1 cellular context compared by ENCODE assay signal in the genomic region with DNA sequence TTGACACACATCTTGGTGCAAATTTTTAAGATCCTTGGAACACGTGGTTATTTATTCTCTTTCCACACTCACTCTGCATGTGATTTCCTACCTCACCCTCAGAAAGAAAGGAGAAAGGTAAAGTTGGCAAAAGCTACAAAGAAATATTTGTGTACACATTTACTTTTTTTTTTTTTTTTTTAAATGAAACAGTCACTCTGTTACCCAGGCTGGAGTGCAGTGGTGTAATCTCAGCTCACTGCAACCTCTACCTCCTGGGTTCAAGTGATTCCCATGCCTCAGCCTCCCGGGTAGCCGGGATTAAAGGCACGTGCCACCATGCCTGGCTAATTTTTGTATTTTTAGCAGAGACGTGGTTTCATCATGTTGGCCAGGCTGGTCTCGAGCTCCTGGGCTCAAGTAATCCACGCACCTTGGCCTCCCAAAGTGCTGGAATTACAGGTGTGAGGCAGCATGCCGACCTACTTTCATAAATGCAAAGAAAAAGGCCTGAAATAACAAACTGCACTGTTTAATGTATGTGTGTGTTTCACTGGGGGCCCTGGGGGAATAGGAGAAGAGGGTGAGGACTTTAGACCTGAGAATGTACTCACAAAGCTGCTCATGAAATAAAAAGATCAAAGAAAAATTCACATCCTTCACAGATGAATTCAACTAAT.
TF ChIP-seq lines count a peak whose summit lies in the region.

No MANE protein-coding gene starts in this region.

TF ChIP-seq in HepG2, 621 proteins besides CTCF, POLR2A, EP300 and RAD21 (continued from another document and continues in another):
- TF ChIP-seq, protein P1, sequence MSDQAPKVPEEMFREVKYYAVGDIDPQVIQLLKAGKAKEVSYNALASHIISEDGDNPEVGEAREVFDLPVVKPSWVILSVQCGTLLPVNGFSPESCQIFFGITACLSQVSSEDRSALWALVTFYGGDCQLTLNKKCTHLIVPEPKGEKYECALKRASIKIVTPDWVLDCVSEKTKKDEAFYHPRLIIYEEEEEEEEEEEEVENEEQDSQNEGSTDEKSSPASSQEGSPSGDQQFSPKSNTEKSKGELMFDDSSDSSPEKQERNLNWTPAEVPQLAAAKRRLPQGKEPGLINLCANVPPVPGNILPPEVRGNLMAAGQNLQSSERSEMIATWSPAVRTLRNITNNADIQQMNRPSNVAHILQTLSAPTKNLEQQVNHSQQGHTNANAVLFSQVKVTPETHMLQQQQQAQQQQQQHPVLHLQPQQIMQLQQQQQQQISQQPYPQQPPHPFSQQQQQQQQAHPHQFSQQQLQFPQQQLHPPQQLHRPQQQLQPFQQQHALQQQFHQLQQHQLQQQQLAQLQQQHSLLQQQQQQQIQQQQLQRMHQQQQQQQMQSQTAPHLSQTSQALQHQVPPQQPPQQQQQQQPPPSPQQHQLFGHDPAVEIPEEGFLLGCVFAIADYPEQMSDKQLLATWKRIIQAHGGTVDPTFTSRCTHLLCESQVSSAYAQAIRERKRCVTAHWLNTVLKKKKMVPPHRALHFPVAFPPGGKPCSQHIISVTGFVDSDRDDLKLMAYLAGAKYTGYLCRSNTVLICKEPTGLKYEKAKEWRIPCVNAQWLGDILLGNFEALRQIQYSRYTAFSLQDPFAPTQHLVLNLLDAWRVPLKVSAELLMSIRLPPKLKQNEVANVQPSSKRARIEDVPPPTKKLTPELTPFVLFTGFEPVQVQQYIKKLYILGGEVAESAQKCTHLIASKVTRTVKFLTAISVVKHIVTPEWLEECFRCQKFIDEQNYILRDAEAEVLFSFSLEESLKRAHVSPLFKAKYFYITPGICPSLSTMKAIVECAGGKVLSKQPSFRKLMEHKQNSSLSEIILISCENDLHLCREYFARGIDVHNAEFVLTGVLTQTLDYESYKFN (CRISPR knock-in tag; conservative IDR thresholded peaks at IDR 0.05), result peak; percentile 95
- TF ChIP-seq CC2D1A (CRISPR knock-in tag; IDR thresholded peaks at IDR 0.05) (no peak), ZNF333 (CRISPR knock-in tag; IDR thresholded peaks at IDR 0.05; ENCODE audit: borderline replicate concordance) (no peak), SMAD9 (CRISPR knock-in tag; IDR thresholded peaks at IDR 0.05) (no peak), KLF6 (CRISPR knock-in tag; IDR thresholded peaks at IDR 0.05) (no peak), ZBTB8A (CRISPR knock-in tag; IDR thresholded peaks at IDR 0.05; ENCODE audit: borderline replicate concordance, low read depth) (no peak), RFXAP (CRISPR knock-in tag; IDR thresholded peaks at IDR 0.05; ENCODE audit: borderline replicate concordance) (no peak), SRSF9 (IDR thresholded peaks at IDR 0.05; ENCODE audit: borderline replicate concordance, insufficient read depth, low read depth, low read length, poor library complexity, severe bottlenecking) (no peak), POLR2AphosphoS2 (IDR thresholded peaks at IDR 0.05; ENCODE audit: low read depth, low read length) (no peak), ARHGAP35 (CRISPR knock-in tag; IDR thresholded peaks at IDR 0.05; ENCODE audit: borderline replicate concordance) (no peak), MIER2 (CRISPR knock-in tag; IDR thresholded peaks at IDR 0.05) (no peak), HES4 (CRISPR knock-in tag; IDR thresholded peaks at IDR 0.05; ENCODE audit: borderline replicate concordance) (no peak), GFI1 (CRISPR knock-in tag; IDR thresholded peaks at IDR 0.05; ENCODE audit: borderline replicate concordance) (peak; percentile 45; the same call in 1 of the 2 replicates), CEBPB (IDR thresholded peaks at IDR 0.05; ENCODE audit: borderline replicate concordance, low read depth, low read length) (no peak), NONO (IDR thresholded peaks at IDR 0.05) (no peak), NONO (CRISPR knock-in tag; conservative IDR thresholded peaks at IDR 0.05) (no peak), ISL2 (CRISPR knock-in tag; IDR thresholded peaks at IDR 0.05) (peak; percentile 63; the same call in 1 of the 2 replicates), ZNF709 (CRISPR knock-in tag; IDR thresholded peaks at IDR 0.05) (no peak), IRX3 (CRISPR knock-in tag; IDR thresholded peaks at IDR 0.05; ENCODE audit: borderline replicate concordance, low read depth) (no peak), PHF8 (CRISPR knock-in tag; IDR thresholded peaks at IDR 0.05) (no peak), ZBTB3 (CRISPR knock-in tag; IDR thresholded peaks at IDR 0.05; ENCODE audit: borderline replicate concordance, low read depth) (no peak), PRPF4 (IDR thresholded peaks at IDR 0.05; ENCODE audit: low read depth, low read length, poor library complexity, severe bottlenecking) (no peak), TBX2 (CRISPR knock-in tag; IDR thresholded peaks at IDR 0.05; ENCODE audit: borderline replicate concordance) (peak; percentile 90), SNAI1 (CRISPR knock-in tag; IDR thresholded peaks at IDR 0.05; ENCODE audit: borderline replicate concordance) (no peak), PITX1 (CRISPR knock-in tag; IDR thresholded peaks at IDR 0.05) (peak; percentile 83), ZNF646 (CRISPR knock-in tag; IDR thresholded peaks at IDR 0.05) (no peak; the same call in 1 of the 2 replicates), HNRNPK (IDR thresholded peaks at IDR 0.05; ENCODE audit: low read depth, low read length, poor library complexity, severe bottlenecking) (no peak), ZNF34 (CRISPR knock-in tag; IDR thresholded peaks at IDR 0.05; ENCODE audit: borderline replicate concordance) (no peak), BCL3 (CRISPR knock-in tag; IDR thresholded peaks at IDR 0.05) (no peak), ZNF136 (CRISPR knock-in tag; IDR thresholded peaks at IDR 0.05; ENCODE audit: low read depth) (no peak), ZFX (CRISPR knock-in tag; IDR thresholded peaks at IDR 0.05; ENCODE audit: low read depth) (peak; percentile 52; the same call in 1 of the 2 replicates), ZNF549 (CRISPR knock-in tag; IDR thresholded peaks at IDR 0.05) (no peak), NPAS2 (CRISPR knock-in tag; IDR thresholded peaks at IDR 0.05; ENCODE audit: borderline replicate concordance) (no peak)
- TF ChIP-seq, protein P2, sequence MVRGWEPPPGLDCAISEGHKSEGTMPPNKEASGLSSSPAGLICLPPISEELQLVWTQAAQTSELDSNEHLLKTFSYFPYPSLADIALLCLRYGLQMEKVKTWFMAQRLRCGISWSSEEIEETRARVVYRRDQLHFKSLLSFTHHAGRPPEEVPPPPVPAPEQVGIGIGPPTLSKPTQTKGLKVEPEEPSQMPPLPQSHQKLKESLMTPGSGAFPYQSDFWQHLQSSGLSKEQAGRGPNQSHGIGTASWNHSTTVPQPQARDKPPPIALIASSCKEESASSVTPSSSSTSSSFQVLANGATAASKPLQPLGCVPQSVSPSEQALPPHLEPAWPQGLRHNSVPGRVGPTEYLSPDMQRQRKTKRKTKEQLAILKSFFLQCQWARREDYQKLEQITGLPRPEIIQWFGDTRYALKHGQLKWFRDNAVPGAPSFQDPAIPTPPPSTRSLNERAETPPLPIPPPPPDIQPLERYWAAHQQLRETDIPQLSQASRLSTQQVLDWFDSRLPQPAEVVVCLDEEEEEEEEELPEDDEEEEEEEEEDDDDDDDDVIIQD (CRISPR knock-in tag; IDR thresholded peaks at IDR 0.05; ENCODE audit: low read depth), result no peak; the same call in 1 of the 2 replicates
- TF ChIP-seq, protein P3, sequence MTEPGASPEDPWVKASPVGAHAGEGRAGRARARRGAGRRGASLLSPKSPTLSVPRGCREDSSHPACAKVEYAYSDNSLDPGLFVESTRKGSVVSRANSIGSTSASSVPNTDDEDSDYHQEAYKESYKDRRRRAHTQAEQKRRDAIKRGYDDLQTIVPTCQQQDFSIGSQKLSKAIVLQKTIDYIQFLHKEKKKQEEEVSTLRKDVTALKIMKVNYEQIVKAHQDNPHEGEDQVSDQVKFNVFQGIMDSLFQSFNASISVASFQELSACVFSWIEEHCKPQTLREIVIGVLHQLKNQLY (CRISPR knock-in tag; IDR thresholded peaks at IDR 0.05), result peak; percentile 57; the same call in 1 of the 2 replicates
- TF ChIP-seq, protein P4, sequence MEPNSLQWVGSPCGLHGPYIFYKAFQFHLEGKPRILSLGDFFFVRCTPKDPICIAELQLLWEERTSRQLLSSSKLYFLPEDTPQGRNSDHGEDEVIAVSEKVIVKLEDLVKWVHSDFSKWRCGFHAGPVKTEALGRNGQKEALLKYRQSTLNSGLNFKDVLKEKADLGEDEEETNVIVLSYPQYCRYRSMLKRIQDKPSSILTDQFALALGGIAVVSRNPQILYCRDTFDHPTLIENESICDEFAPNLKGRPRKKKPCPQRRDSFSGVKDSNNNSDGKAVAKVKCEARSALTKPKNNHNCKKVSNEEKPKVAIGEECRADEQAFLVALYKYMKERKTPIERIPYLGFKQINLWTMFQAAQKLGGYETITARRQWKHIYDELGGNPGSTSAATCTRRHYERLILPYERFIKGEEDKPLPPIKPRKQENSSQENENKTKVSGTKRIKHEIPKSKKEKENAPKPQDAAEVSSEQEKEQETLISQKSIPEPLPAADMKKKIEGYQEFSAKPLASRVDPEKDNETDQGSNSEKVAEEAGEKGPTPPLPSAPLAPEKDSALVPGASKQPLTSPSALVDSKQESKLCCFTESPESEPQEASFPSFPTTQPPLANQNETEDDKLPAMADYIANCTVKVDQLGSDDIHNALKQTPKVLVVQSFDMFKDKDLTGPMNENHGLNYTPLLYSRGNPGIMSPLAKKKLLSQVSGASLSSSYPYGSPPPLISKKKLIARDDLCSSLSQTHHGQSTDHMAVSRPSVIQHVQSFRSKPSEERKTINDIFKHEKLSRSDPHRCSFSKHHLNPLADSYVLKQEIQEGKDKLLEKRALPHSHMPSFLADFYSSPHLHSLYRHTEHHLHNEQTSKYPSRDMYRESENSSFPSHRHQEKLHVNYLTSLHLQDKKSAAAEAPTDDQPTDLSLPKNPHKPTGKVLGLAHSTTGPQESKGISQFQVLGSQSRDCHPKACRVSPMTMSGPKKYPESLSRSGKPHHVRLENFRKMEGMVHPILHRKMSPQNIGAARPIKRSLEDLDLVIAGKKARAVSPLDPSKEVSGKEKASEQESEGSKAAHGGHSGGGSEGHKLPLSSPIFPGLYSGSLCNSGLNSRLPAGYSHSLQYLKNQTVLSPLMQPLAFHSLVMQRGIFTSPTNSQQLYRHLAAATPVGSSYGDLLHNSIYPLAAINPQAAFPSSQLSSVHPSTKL (CRISPR knock-in tag; IDR thresholded peaks at IDR 0.05), result peak; percentile 80
- TF ChIP-seq, protein P5, sequence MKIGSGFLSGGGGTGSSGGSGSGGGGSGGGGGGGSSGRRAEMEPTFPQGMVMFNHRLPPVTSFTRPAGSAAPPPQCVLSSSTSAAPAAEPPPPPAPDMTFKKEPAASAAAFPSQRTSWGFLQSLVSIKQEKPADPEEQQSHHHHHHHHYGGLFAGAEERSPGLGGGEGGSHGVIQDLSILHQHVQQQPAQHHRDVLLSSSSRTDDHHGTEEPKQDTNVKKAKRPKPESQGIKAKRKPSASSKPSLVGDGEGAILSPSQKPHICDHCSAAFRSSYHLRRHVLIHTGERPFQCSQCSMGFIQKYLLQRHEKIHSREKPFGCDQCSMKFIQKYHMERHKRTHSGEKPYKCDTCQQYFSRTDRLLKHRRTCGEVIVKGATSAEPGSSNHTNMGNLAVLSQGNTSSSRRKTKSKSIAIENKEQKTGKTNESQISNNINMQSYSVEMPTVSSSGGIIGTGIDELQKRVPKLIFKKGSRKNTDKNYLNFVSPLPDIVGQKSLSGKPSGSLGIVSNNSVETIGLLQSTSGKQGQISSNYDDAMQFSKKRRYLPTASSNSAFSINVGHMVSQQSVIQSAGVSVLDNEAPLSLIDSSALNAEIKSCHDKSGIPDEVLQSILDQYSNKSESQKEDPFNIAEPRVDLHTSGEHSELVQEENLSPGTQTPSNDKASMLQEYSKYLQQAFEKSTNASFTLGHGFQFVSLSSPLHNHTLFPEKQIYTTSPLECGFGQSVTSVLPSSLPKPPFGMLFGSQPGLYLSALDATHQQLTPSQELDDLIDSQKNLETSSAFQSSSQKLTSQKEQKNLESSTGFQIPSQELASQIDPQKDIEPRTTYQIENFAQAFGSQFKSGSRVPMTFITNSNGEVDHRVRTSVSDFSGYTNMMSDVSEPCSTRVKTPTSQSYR (CRISPR knock-in tag; IDR thresholded peaks at IDR 0.05; ENCODE audit: borderline replicate concordance), result peak; percentile 47; the same call in 1 of the 2 replicates
